Comparison of ENCODE assay signal across 1 cellular context in the genomic region with DNA sequence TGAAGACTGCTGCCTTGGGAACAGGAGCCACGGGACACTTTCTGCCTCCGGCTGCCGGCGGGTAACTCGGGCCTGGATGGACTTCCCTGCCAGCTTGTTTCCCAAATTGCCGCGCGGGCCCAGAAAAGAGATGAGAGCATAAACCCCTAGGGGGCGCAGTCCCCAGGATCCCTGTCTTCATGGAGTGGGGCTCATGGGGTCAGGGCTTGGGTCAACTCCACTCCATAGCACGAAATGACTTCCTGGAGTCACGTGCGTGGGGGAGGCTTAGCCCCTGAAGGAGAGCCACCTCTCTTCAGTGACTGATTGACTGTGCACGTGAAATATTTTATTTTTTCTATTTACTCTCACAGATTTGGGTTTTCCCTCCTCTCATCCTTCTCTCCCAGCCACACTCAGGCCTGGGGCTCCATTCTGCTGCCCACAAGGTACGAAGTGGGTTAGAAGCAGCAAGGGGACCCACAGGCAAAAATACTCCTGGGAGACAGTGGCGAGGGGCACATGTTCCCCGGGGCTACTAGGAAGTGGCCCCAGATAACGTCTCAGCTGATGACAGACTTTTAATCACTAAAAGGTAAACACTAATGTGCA.
TF ChIP-seq lines count a peak whose summit lies in the region.

No MANE protein-coding gene starts in this region.

TF ChIP-seq in GM23338, 12 proteins besides CTCF, POLR2A, EP300 and RAD21 (continued from another document):
- TF ChIP-seq, protein P1, sequence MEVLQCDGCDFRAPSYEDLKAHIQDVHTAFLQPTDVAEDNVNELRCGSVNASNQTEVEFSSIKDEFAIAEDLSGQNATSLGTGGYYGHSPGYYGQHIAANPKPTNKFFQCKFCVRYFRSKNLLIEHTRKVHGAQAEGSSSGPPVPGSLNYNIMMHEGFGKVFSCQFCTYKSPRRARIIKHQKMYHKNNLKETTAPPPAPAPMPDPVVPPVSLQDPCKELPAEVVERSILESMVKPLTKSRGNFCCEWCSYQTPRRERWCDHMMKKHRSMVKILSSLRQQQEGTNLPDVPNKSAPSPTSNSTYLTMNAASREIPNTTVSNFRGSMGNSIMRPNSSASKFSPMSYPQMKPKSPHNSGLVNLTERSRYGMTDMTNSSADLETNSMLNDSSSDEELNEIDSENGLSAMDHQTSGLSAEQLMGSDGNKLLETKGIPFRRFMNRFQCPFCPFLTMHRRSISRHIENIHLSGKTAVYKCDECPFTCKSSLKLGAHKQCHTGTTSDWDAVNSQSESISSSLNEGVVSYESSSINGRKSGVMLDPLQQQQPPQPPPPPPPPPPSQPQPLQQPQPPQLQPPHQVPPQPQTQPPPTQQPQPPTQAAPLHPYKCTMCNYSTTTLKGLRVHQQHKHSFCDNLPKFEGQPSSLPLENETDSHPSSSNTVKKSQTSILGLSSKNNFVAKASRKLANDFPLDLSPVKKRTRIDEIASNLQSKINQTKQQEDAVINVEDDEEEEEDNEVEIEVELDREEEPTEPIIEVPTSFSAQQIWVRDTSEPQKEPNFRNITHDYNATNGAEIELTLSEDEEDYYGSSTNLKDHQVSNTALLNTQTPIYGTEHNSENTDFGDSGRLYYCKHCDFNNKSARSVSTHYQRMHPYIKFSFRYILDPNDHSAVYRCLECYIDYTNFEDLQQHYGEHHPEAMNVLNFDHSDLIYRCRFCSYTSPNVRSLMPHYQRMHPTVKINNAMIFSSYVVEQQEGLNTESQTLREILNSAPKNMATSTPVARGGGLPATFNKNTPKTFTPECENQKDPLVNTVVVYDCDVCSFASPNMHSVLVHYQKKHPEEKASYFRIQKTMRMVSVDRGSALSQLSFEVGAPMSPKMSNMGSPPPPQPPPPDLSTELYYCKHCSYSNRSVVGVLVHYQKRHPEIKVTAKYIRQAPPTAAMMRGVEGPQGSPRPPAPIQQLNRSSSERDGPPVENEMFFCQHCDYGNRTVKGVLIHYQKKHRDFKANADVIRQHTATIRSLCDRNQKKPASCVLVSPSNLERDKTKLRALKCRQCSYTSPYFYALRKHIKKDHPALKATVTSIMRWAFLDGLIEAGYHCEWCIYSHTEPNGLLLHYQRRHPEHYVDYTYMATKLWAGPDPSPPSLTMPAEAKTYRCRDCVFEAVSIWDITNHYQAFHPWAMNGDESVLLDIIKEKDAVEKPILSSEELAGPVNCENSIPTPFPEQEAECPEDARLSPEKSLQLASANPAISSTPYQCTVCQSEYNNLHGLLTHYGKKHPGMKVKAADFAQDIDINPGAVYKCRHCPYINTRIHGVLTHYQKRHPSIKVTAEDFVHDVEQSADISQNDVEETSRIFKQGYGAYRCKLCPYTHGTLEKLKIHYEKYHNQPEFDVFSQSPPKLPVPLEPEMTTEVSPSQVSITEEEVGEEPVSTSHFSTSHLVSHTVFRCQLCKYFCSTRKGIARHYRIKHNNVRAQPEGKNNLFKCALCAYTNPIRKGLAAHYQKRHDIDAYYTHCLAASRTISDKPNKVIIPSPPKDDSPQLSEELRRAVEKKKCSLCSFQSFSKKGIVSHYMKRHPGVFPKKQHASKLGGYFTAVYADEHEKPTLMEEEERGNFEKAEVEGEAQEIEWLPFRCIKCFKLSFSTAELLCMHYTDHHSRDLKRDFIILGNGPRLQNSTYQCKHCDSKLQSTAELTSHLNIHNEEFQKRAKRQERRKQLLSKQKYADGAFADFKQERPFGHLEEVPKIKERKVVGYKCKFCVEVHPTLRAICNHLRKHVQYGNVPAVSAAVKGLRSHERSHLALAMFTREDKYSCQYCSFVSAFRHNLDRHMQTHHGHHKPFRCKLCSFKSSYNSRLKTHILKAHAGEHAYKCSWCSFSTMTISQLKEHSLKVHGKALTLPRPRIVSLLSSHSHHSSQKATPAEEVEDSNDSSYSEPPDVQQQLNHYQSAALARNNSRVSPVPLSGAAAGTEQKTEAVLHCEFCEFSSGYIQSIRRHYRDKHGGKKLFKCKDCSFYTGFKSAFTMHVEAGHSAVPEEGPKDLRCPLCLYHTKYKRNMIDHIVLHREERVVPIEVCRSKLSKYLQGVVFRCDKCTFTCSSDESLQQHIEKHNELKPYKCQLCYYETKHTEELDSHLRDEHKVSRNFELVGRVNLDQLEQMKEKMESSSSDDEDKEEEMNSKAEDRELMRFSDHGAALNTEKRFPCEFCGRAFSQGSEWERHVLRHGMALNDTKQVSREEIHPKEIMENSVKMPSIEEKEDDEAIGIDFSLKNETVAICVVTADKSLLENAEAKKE (CRISPR knock-in tag; IDR thresholded peaks at IDR 0.05): no peak
- no peak for TF ChIP-seq NANOG (IDR thresholded peaks at IDR 0.05; ENCODE audit: borderline replicate concordance)
- TF ChIP-seq CREB1 (CRISPR knock-in tag; IDR thresholded peaks at IDR 0.05; ENCODE audit: low read depth): no peak
- no peak for TF ChIP-seq ZNF331 (CRISPR knock-in tag; IDR thresholded peaks at IDR 0.05; ENCODE audit: low read depth)
- no peak for TF ChIP-seq JUNB (IDR thresholded peaks at IDR 0.05; ENCODE audit: unreplicated experiment)
- TF ChIP-seq STAT1 (IDR thresholded peaks at IDR 0.05; ENCODE audit: unreplicated experiment): no peak
- no peak for TF ChIP-seq POLR2AphosphoS5 (IDR thresholded peaks at IDR 0.05; ENCODE audit: low read depth)
TF ChIP-seq in GM23338: peak in this region for 0.
